7 cellular contexts compared by ENCODE assay signal in genomic region chr15:89673162-89673506, GRCh38. TPM values are rescaled to one million over a fixed set of nuclear protein-coding genes. Genes with fewer than 3 reads are reported as not detected.
DNase-seq lines count a peak whose midpoint lies in the region; ATAC-seq, FAIRE-seq and TF ChIP-seq lines count a peak whose summit lies in the region.

No MANE protein-coding gene starts in this region.

- no CpG with 5 or more reads among the region's 12 CpGs for WGBS in mesendoderm (ENCODE audit: extremely low coverage, insufficient coverage, low lambda C conversion rate)

- peak overlapping the region; percentile 86 for H3K9ac ChIP-seq in adipocyte (ENCODE audit: low read length)
- no peak overlapping the region for H3K9ac ChIP-seq in mesendoderm (ENCODE audit: low read length)

- no peak overlapping the region for H3K4me2 ChIP-seq in mesendoderm (ENCODE audit: low read length)

- no peak overlapping the region for H2BK15ac ChIP-seq in mesendoderm (replicated peaks; ENCODE audit: low read depth)

- no peak for TF ChIP-seq POLR2A in GM12891 (IDR thresholded peaks at IDR 0.05; ENCODE audit: low read depth, low read length)

- no peak overlapping the region for H3K18ac ChIP-seq in mesendoderm (ENCODE audit: low read length)

- no peaks in the 10 kb centered on the region for H3K27me3 ChIP-seq in adipocyte (replicated peaks; ENCODE audit: control insufficient read depth, insufficient read depth, low read length)
- no peaks in the 10 kb centered on the region for H3K27me3 ChIP-seq in mesendoderm (ENCODE audit: insufficient read depth, low read length, poor library complexity)

- no peak overlapping the region for H3K27ac ChIP-seq in mesendoderm (ENCODE audit: low read depth, low read length)

- H4K8ac ChIP-seq in mesendoderm (ENCODE audit: low read depth, low read length): no peak overlapping the region

- DNase-seq in ELF-1 (ENCODE audit: low read depth, low spot score) (peak; percentile 87), HFFc6 (no peak), adipocyte (ENCODE audit: low read depth) (no peak), mesendoderm (peak; percentile 84), GM12891 (ENCODE audit: insufficient read length, low spot score) (no peak)

- no peak overlapping the region for H3K56ac ChIP-seq in mesendoderm (ENCODE audit: low read length)

- no peaks in the 10 kb centered on the region for H3K9me3 Mint-ChIP-seq in HFFc6

- ATAC-seq in GM21381 (IDR thresholded peaks at IDR 0.05; ENCODE audit: unreplicated experiment) (no peak), GM21619 (IDR thresholded peaks at IDR 0.05; ENCODE audit: unreplicated experiment) (no peak)

- H3K23ac ChIP-seq in mesendoderm (ENCODE audit: low read length): no peak overlapping the region

- no peak for FAIRE-seq in GM12891 (lab: Jason Lieb, UNC)

- H3K4me1 ChIP-seq in adipocyte (ENCODE audit: control insufficient read depth, insufficient read depth, low read length) (peaks cover 58% of the 10 kb centered on the region), mesendoderm (ENCODE audit: control insufficient read depth, low read depth, low read length) (no peaks in the 10 kb centered on the region)

- no peak overlapping the region for H2BK5ac ChIP-seq in mesendoderm (ENCODE audit: low read length)

- no peak overlapping the region for H4K5ac ChIP-seq in mesendoderm (ENCODE audit: low read length)

- no peak overlapping the region for H2AK5ac ChIP-seq in mesendoderm (ENCODE audit: low read length)

- no peak overlapping the region for H3K4ac ChIP-seq in mesendoderm (ENCODE audit: low read depth, low read length)

- H3K4me3 Mint-ChIP-seq in HFFc6: no peak overlapping the region

- H3K27ac Mint-ChIP-seq in HFFc6: no peak overlapping the region

- H3K36me3 ChIP-seq in adipocyte (ENCODE audit: control insufficient read depth, insufficient read depth, low read length, severe bottlenecking) (peaks cover 89% of the 10 kb centered on the region), mesendoderm (ENCODE audit: control insufficient read depth, insufficient read depth, low read length) (no peaks in the 10 kb centered on the region)

- peak overlapping the region; percentile 63 for H3K4me3 ChIP-seq in adipocyte (ENCODE audit: low read length)
- no peak overlapping the region for H3K4me3 ChIP-seq in mesendoderm (ENCODE audit: low read length)

- peaks cover 2% of the 10 kb centered on the region for H3K27me3 Mint-ChIP-seq in HFFc6 (ENCODE audit: insufficient read depth)

- no peaks in the 10 kb centered on the region for H3K79me1 ChIP-seq in mesendoderm (ENCODE audit: low read length)

- no peak overlapping the region for H2BK120ac ChIP-seq in mesendoderm (ENCODE audit: low read depth, low read length)

- TF ChIP-seq CTCF in HFFc6 (IDR thresholded peaks at IDR 0.05): peak; percentile 71

- H3K9me3 ChIP-seq in adipocyte (ENCODE audit: control insufficient read depth, low read length): no peaks in the 10 kb centered on the region

- H3K36me3 Mint-ChIP-seq in HFFc6 (ENCODE audit: low read depth): no peaks in the 10 kb centered on the region

- peaks cover 12% of the 10 kb centered on the region for H3K4me1 Mint-ChIP-seq in HFFc6 (ENCODE audit: low read depth)

- H3K79me2 ChIP-seq in mesendoderm (ENCODE audit: control insufficient read depth, insufficient read depth, low read length): no peaks in the 10 kb centered on the region

TF ChIP-seq in GM12891, 5 proteins besides CTCF, POLR2A, EP300 and RAD21:
- TF ChIP-seq TAF1 (IDR thresholded peaks at IDR 0.05; ENCODE audit: low read depth, low read length): no peak
- no peak for TF ChIP-seq SPI1 (IDR thresholded peaks at IDR 0.05; ENCODE audit: low read depth, low read length)
- TF ChIP-seq POU2F2 (IDR thresholded peaks at IDR 0.05; ENCODE audit: low read depth, low read length): no peak
- TF ChIP-seq PAX5 (IDR thresholded peaks at IDR 0.05; ENCODE audit: insufficient read depth, low read length, severe bottlenecking): no peak
- no peak for TF ChIP-seq POLR2AphosphoS5 (IDR thresholded peaks at IDR 0.05; ENCODE audit: low read depth, low read length)
TF ChIP-seq in GM12891: peak in this region for 0.

RNA-seq across cellular contexts. Expression of gene PLIN1, which starts 6.0 kb away (rescaled TPM):
- not detected for total RNA-seq in HFFc6 (2021; fragmentation: NEBNext Ultra II Directional; extraction: Animal tissue kit (Norgen Biotek cat#: 25700))
- 0.07 TPM for polyA plus RNA-seq in mesendoderm (2013, experiment 1 of 2)
- not detected for polyA plus RNA-seq in mesendoderm (2013, experiment 2 of 2)
- polyA plus RNA-seq in GM12891 (2012; ENCODE audit: low read depth, missing spikeins): 0.08 TPM

RNA-seq across cellular contexts. Expression of gene PEX11A, which starts 17.4 kb away (rescaled TPM):
- total RNA-seq in HFFc6 (2021; fragmentation: NEBNext Ultra II Directional; extraction: Animal tissue kit (Norgen Biotek cat#: 25700)): 1 to 10 TPM; 2.1 to 4.6 (median 3.0) TPM
- polyA plus RNA-seq in mesendoderm (2013, experiment 1 of 2): 0.72 TPM
- polyA plus RNA-seq in mesendoderm (2013, experiment 2 of 2): 0.90 TPM
- 1.6 TPM for polyA plus RNA-seq in GM12891 (2012; ENCODE audit: low read depth, missing spikeins)

RNA-seq across cellular contexts. Expression of gene WDR93, which starts 17.5 kb away (rescaled TPM):
- under 1 TPM in 1 of 6 experiments, not detected in 5; 0.21 TPM for total RNA-seq in HFFc6 (2021; fragmentation: NEBNext Ultra II Directional; extraction: Animal tissue kit (Norgen Biotek cat#: 25700))
- polyA plus RNA-seq in mesendoderm (2013, experiment 1 of 2): 0.03 TPM
- polyA plus RNA-seq in mesendoderm (2013, experiment 2 of 2): not detected
- polyA plus RNA-seq in GM12891 (2012; ENCODE audit: low read depth, missing spikeins): 0.04 TPM

RNA-seq across cellular contexts. Expression of gene KIF7, which starts 17.9 kb away (rescaled TPM):
- total RNA-seq in HFFc6 (2021; fragmentation: NEBNext Ultra II Directional; extraction: Animal tissue kit (Norgen Biotek cat#: 25700)): 10 to 100 TPM; 21.9 to 27.3 (median 24.5) TPM
- polyA plus RNA-seq in mesendoderm (2013, experiment 1 of 2): 6.5 TPM
- 6.0 TPM for polyA plus RNA-seq in mesendoderm (2013, experiment 2 of 2)
- 0.73 TPM for polyA plus RNA-seq in GM12891 (2012; ENCODE audit: low read depth, missing spikeins)

Comparison
In these comparisons a context has a peak if more than half of its experiments do, and no peak if none do; other contexts are left out.
1. DNase-seq: peak in ELF-1 (single experiment) and mesendoderm (single experiment); none in HFFc6 (single experiment), adipocyte (single experiment) and GM12891 (single experiment).